16 cellular contexts compared by ENCODE assay signal in genomic region chr2:236875906-236876505, GRCh38.
DNase-seq lines count a peak whose midpoint lies in the region; ATAC-seq and TF ChIP-seq lines count a peak whose summit lies in the region.
"Had no signal": no experiment of that assay in that cellular context is flagged by ENCODE, and none has a peak within 500 bp of the region (broad histone marks: within the 10 kb centered on the region; RNA-seq: fewer than 3 reads in every experiment).

No MANE protein-coding gene starts in this region.

- TF ChIP-seq CTCF in omental fat pad (IDR thresholded peaks at IDR 0.05): no peak

- DNase-seq in COLO668 (lab: John Stamatoyannopoulos, UW; ENCODE audit: unreplicated experiment) (peak; percentile 58), NCI-H748 treated with DMSO at 0.1 percent for 48 hours (lab: John Stamatoyannopoulos, UW) (peak; percentile 66), fibroblast of gingiva (ENCODE audit: low read depth) (peak; percentile 64), omental fat pad (ENCODE audit: low spot score) (no peak), posterior vena cava (ENCODE audit: low spot score) (no peak), MV-4-11 (lab: John Stamatoyannopoulos, UW) (no peak), RKO (ENCODE audit: low spot score) (no peak)
- DNase-seq in activated CD8-positive, alpha-beta memory T cell treated with anti-CD3 and anti-CD28 coated beads for 24 hours: no peak
- DNase-seq: activated CD4-positive, alpha-beta memory T cell treated with anti-CD3 and anti-CD28 coated beads for 36 hours; activated naive CD8-positive, alpha-beta T cell treated with anti-CD3 and anti-CD28 coated beads, Interleukin-2, amount 10 ng/mL, durations not matched to agents 7 days and 5 days; BE2C; effector memory CD4-positive, alpha-beta T cell; Kasumi-1; NCI-H526; stimulated activated naive CD8-positive, alpha-beta T cell treated with anti-CD3 and anti-CD28 coated beads, Interleukin-15, amount 100 ng/mL, for 72 hours had no signal

- peak; percentile 74 for ATAC-seq in omental fat pad (ENCODE audit: low FRiP score)
- ATAC-seq: HCT116; stimulated activated naive CD8-positive, alpha-beta T cell treated with anti-CD3 and anti-CD28 coated beads, Interleukin-15, amount 100 ng/mL, for 72 hours had no signal

- intact Hi-C loops in posterior vena cava (cut with DNase I): no loop called here

Comparison
In these comparisons a context has a peak if more than half of its experiments do, and no peak if none do; other contexts are left out.
1. DNase-seq: peak in COLO668 (single experiment), NCI-H748 treated with DMSO at 0.1 percent for 48 hours (single experiment) and fibroblast of gingiva (single experiment); none in omental fat pad (single experiment), posterior vena cava (single experiment), activated CD8-positive, alpha-beta memory T cell treated with anti-CD3 and anti-CD28 coated beads for 24 hours (single experiment), MV-4-11 (single experiment) and RKO (single experiment).